ENCODE assay signal across 8 cellular contexts in genomic region chr1:155254714-155255242, GRCh38. TPM values are rescaled to one million over a fixed set of nuclear protein-coding genes. Genes with fewer than 3 reads are reported as not detected.
DNase-seq lines count a peak whose midpoint lies in the region; ATAC-seq, FAIRE-seq and TF ChIP-seq lines count a peak whose summit lies in the region.

No MANE protein-coding gene starts in this region.

- WGBS in K562 (ENCODE audit: insufficient coverage, low coverage, missing lambda C conversion rate) = 30% methylated on average over 21 of the region's 35 CpGs

- H3K27ac ChIP-seq in K562 (ENCODE audit: extremely low read depth, low read depth, low read length) (peak overlapping the region; percentile 65), temporal lobe (ENCODE audit: low read depth, low read length) (peak overlapping the region; percentile 84)

- peak overlapping the region; percentile 75 to 97 for H3K9ac ChIP-seq in K562 (ENCODE audit: insufficient read depth in 1 of 2, low read depth in 2 of 2, low read length in 2 of 2)

- intact Hi-C loops in K562 (cut with micrococcal nuclease) = loop anchor here (5.0 to 10.0 kb wide), 2 partner anchors 250 to 338 kb away; no protein-coding TSS in a partner anchor
- intact Hi-C loops in left colon (cut with DNase I, micrococcal nuclease) = loop anchor here in 1 of 2 donors (1.0 kb wide), 1 partner anchor 69 kb away; no protein-coding TSS in a partner anchor

- peak overlapping the region; percentile 93 for H2AFZ ChIP-seq in K562 (ENCODE audit: low read depth, low read length)

- no peaks in the 10 kb centered on the region for H4K20me1 ChIP-seq in K562 (replicated peaks; ENCODE audit: control insufficient read depth, insufficient read depth, low read length)

- TF ChIP-seq CTCF in HFFc6 (IDR thresholded peaks at IDR 0.05) = no peak
- TF ChIP-seq CTCF in K562 (IDR thresholded peaks at IDR 0.05 in 2 of 3, conservative IDR thresholded peaks at IDR 0.05 in 1 of 3; ENCODE audit: insufficient read depth in 2 of 3, low read depth in 1 of 3, low read length in 3 of 3) = no peak

- peak overlapping the region; percentile 90 for H3K4me3 Mint-ChIP-seq in HFFc6

- peaks cover 48% of the 10 kb centered on the region for H3K4me1 Mint-ChIP-seq in HFFc6 (ENCODE audit: low read depth)

- TF ChIP-seq RAD21 in K562 (CRISPR knock-in tag; conservative IDR thresholded peaks at IDR 0.05 in 1 of 2, IDR thresholded peaks at IDR 0.05 in 1 of 2) = no peak

- peaks cover 40% of the 10 kb centered on the region; the same call in 2 of the 3 replicates for H3K36me3 ChIP-seq in K562 (ENCODE audit: control insufficient read depth, insufficient read depth, low read length)

- ATAC-seq in K562 = no peak
- peak; percentile 9 for ATAC-seq in left colon
- ATAC-seq in GM21576 (IDR thresholded peaks at IDR 0.05; ENCODE audit: unreplicated experiment) = no peak
- ATAC-seq in GM19455 (IDR thresholded peaks at IDR 0.05; ENCODE audit: unreplicated experiment) = no peak

- peaks cover 2% of the 10 kb centered on the region for H3K27me3 Mint-ChIP-seq in HFFc6 (ENCODE audit: insufficient read depth)

- H3K4me3 ChIP-seq in K562 = peak overlapping the region; percentile 58

- CTCF ChIA-PET in K562 (lab: Yijun Ruan, JAX; ENCODE audit: low intra/inter-chr PET ratio) = no interaction called here

- H3K4me2 ChIP-seq in K562 (ENCODE audit: insufficient read depth, low read length) = peak overlapping the region; percentile 81

- H3K36me3 Mint-ChIP-seq in HFFc6 (ENCODE audit: low read depth) = peaks cover 7% of the 10 kb centered on the region

- POLR2A ChIA-PET in K562 (lab: Yijun Ruan, JAX) = interaction anchor here (0.7 to 2.1 kb wide), 5 partner anchors 9 to 66 kb away, joined by 3 to 9 read pairs (median 3); partner anchors contain the start of gene RUSC1

- no peaks in the 10 kb centered on the region for H3K9me1 ChIP-seq in K562 (ENCODE audit: control insufficient read depth, insufficient read depth, low read length)

- H3K79me2 ChIP-seq in K562 (ENCODE audit: control insufficient read depth, insufficient read depth, low read length) = peaks cover 18% of the 10 kb centered on the region

- TF ChIP-seq POLR2A in K562 (conservative IDR thresholded peaks at IDR 0.05) = no peak

- peak overlapping the region; percentile 91 for H3K27ac Mint-ChIP-seq in HFFc6

- no peaks in the 10 kb centered on the region for H3K9me3 Mint-ChIP-seq in HFFc6

- no peak for TF ChIP-seq EP300 in K562 (IDR thresholded peaks at IDR 0.05; ENCODE audit: low read length)

- H3K9me3 ChIP-seq in K562 (replicated peaks; ENCODE audit: control insufficient read depth, insufficient read depth, low read depth, low read length) = no peaks in the 10 kb centered on the region

- peaks cover 25 to 48% of the 10 kb centered on the region in 2 experiments for H3K4me1 ChIP-seq in K562 (replicated peaks in 1 of 2; ENCODE audit: control insufficient read depth in 2 of 2, insufficient read depth in 2 of 2, low read length in 2 of 2)

- no peaks in the 10 kb centered on the region for H3K27me3 ChIP-seq in K562 (ENCODE audit: control insufficient read depth in 2 of 2, insufficient read depth in 2 of 2, low read length in 2 of 2)

- BruUV-seq in K562 (replicated peaks; lab: Mats Ljungman, UMichigan) = no TSS peak

- in situ Hi-C loops in K562 (cut with MboI) = loop anchor here (10.0 kb wide), 1 partner anchor 340 kb away; no protein-coding TSS in a partner anchor

- DNase-seq in AG20443 (ENCODE audit: low spot score) (peak; percentile 35), HFFc6 (no peak), K562 (ENCODE audit: extremely low read depth in 1 of 4, low spot score in 3 of 4) (no peak), left colon (peak; percentile 41 to 46), RPMI8226 (no peak)

- no peak for FAIRE-seq in K562 (lab: Jason Lieb, UNC)

RNA-seq across cellular contexts. Expression of gene ENTREP3, which starts 0.5 kb away (rescaled TPM):
- 10 to 100 TPM; 53.6 to 81.3 (median 58.8) TPM for total RNA-seq in HFFc6 (2021; fragmentation: NEBNext Ultra II Directional; extraction: Animal tissue kit (Norgen Biotek cat#: 25700))
- total RNA-seq in K562 (2011; cell fraction: chromatin; rRNA removed; ENCODE audit: low replicate concordance) = 20.6 and 45.2 TPM in 2 replicates
- total RNA-seq in K562 (2011; cell fraction: nucleolus; rRNA removed) = 38.6 and 38.9 TPM in 2 replicates
- 36.1 and 52.0 TPM in 2 replicates for total RNA-seq in K562 (2011; cell fraction: nucleoplasm; rRNA removed)
- total RNA-seq in K562 (2014; rRNA removed) = 6.4 and 10.6 TPM in 2 replicates
- total RNA-seq in K562 (2014; rRNA removed; fragmentation: Illumina TruSeq; extraction: Trizol) = 1.9 and 2.0 TPM in 2 replicates
- total RNA-seq in K562 (2015; rRNA removed; fragmentation: Illumina TruSeq; extraction: Trizol) = 3.4 and 4.1 TPM in 2 replicates
- total RNA-seq in K562 (2021) = 41.8 and 43.0 TPM in 2 replicates
- 5.9 and 17.5 TPM in 2 replicates for polyA plus RNA-seq in K562 (2011; rRNA removed)
- polyA plus RNA-seq in K562 (2011; cell fraction: cytosol; rRNA removed) = 10.9 and 13.6 TPM in 2 replicates
- 30.5 and 33.5 TPM in 2 replicates for polyA plus RNA-seq in K562 (2011; cell fraction: nucleus; rRNA removed)
- polyA plus RNA-seq in K562 (2012) = 23.2 and 25.9 TPM in 2 replicates
- polyA plus RNA-seq in K562 (2014; fragmentation: Illumina TruSeq; extraction: Trizol) = 11.8 and 21.9 TPM in 2 replicates
- 1 to 10 TPM; 2.0 to 2.1 TPM for polyA plus RNA-seq in K562 (2014; fragmentation: Nextera tagmentation; extraction: Ambion mirVana)
- 15.4 and 17.7 TPM in 2 replicates for polyA plus RNA-seq in K562 (2014; rRNA removed)
- polyA minus RNA-seq in K562 (2011; rRNA and poly(A)+ RNA removed) = 3.8 and 3.9 TPM in 2 replicates
- 13.7 and 24.0 TPM in 2 replicates for polyA minus RNA-seq in K562 (2011; cell fraction: cytosol; rRNA and poly(A)+ RNA removed)
- 6.2 and 7.2 TPM in 2 replicates for polyA minus RNA-seq in K562 (2011; cell fraction: nucleus; rRNA and poly(A)+ RNA removed)
- 10 to 100 TPM; 19.9 to 21.7 TPM for total RNA-seq in left colon
- 4.4 TPM for total RNA-seq in temporal lobe

RNA-seq across cellular contexts. Expression of gene SCAMP3, which starts 7.4 kb away (rescaled TPM):
- 100 to 1,000 TPM; 125 to 150 (median 135) TPM for total RNA-seq in HFFc6 (2021; fragmentation: NEBNext Ultra II Directional; extraction: Animal tissue kit (Norgen Biotek cat#: 25700))
- total RNA-seq in K562 (2011; cell fraction: chromatin; rRNA removed; ENCODE audit: low replicate concordance) = 59.7 and 127 TPM in 2 replicates
- 178 TPM in 2 replicates for total RNA-seq in K562 (2011; cell fraction: nucleolus; rRNA removed)
- 135 and 144 TPM in 2 replicates for total RNA-seq in K562 (2011; cell fraction: nucleoplasm; rRNA removed)
- 101 and 132 TPM in 2 replicates for total RNA-seq in K562 (2014; rRNA removed)
- 13.4 and 14.2 TPM in 2 replicates for total RNA-seq in K562 (2014; rRNA removed; fragmentation: Illumina TruSeq; extraction: Trizol)
- 24.0 and 25.4 TPM in 2 replicates for total RNA-seq in K562 (2015; rRNA removed; fragmentation: Illumina TruSeq; extraction: Trizol)
- 111 TPM in 2 replicates for total RNA-seq in K562 (2021)
- polyA plus RNA-seq in K562 (2011; rRNA removed) = 100 and 140 TPM in 2 replicates
- 214 and 294 TPM in 2 replicates for polyA plus RNA-seq in K562 (2011; cell fraction: cytosol; rRNA removed)
- polyA plus RNA-seq in K562 (2011; cell fraction: nucleus; rRNA removed) = 103 and 109 TPM in 2 replicates
- polyA plus RNA-seq in K562 (2012) = 94.0 and 101 TPM in 2 replicates
- 86.1 and 100 TPM in 2 replicates for polyA plus RNA-seq in K562 (2014; fragmentation: Illumina TruSeq; extraction: Trizol)
- 10 to 100 TPM; 72.9 to 83.3 TPM for polyA plus RNA-seq in K562 (2014; fragmentation: Nextera tagmentation; extraction: Ambion mirVana)
- polyA plus RNA-seq in K562 (2014; rRNA removed) = 130 and 131 TPM in 2 replicates
- 57.0 and 75.1 TPM in 2 replicates for polyA minus RNA-seq in K562 (2011; rRNA and poly(A)+ RNA removed)
- 62.4 and 70.4 TPM in 2 replicates for polyA minus RNA-seq in K562 (2011; cell fraction: cytosol; rRNA and poly(A)+ RNA removed)
- polyA minus RNA-seq in K562 (2011; cell fraction: nucleus; rRNA and poly(A)+ RNA removed) = 16.4 and 25.2 TPM in 2 replicates
- 10 to 100 TPM; 43.1 to 53.2 TPM for total RNA-seq in left colon
- total RNA-seq in temporal lobe = 18.9 TPM

RNA-seq across cellular contexts. Expression of gene CLK2, which starts 18.5 kb away (rescaled TPM):
- total RNA-seq in HFFc6 (2021; fragmentation: NEBNext Ultra II Directional; extraction: Animal tissue kit (Norgen Biotek cat#: 25700)) = 10 to 100 TPM; 24.8 to 32.8 (median 30.0) TPM
- 311 and 570 TPM in 2 replicates for total RNA-seq in K562 (2011; cell fraction: chromatin; rRNA removed; ENCODE audit: low replicate concordance)
- 299 and 331 TPM in 2 replicates for total RNA-seq in K562 (2011; cell fraction: nucleolus; rRNA removed)
- 264 and 285 TPM in 2 replicates for total RNA-seq in K562 (2011; cell fraction: nucleoplasm; rRNA removed)
- 36.4 and 40.2 TPM in 2 replicates for total RNA-seq in K562 (2014; rRNA removed)
- 24.2 and 25.6 TPM in 2 replicates for total RNA-seq in K562 (2014; rRNA removed; fragmentation: Illumina TruSeq; extraction: Trizol)
- total RNA-seq in K562 (2015; rRNA removed; fragmentation: Illumina TruSeq; extraction: Trizol) = 37.0 and 39.6 TPM in 2 replicates
- total RNA-seq in K562 (2021) = 60.2 and 65.4 TPM in 2 replicates
- polyA plus RNA-seq in K562 (2011; rRNA removed) = 67.8 and 105 TPM in 2 replicates
- polyA plus RNA-seq in K562 (2011; cell fraction: cytosol; rRNA removed) = 48.7 and 49.0 TPM in 2 replicates
- 890 and 922 TPM in 2 replicates for polyA plus RNA-seq in K562 (2011; cell fraction: nucleus; rRNA removed)
- polyA plus RNA-seq in K562 (2012) = 56.9 and 62.9 TPM in 2 replicates
- polyA plus RNA-seq in K562 (2014; fragmentation: Illumina TruSeq; extraction: Trizol) = 59.9 and 67.3 TPM in 2 replicates
- 10 to 100 TPM; 13.5 to 15.7 TPM for polyA plus RNA-seq in K562 (2014; fragmentation: Nextera tagmentation; extraction: Ambion mirVana)
- polyA plus RNA-seq in K562 (2014; rRNA removed) = 69.1 and 81.4 TPM in 2 replicates
- polyA minus RNA-seq in K562 (2011; rRNA and poly(A)+ RNA removed) = 58.6 and 59.3 TPM in 2 replicates
- 30.5 and 30.7 TPM in 2 replicates for polyA minus RNA-seq in K562 (2011; cell fraction: cytosol; rRNA and poly(A)+ RNA removed)
- 109 and 138 TPM in 2 replicates for polyA minus RNA-seq in K562 (2011; cell fraction: nucleus; rRNA and poly(A)+ RNA removed)
- total RNA-seq in left colon = 10 to 100 TPM; 34.3 to 41.0 TPM
- 15.0 TPM for total RNA-seq in temporal lobe

RNA-seq across cellular contexts. Expression of gene HCN3, which starts 22.5 kb away (rescaled TPM):
- total RNA-seq in HFFc6 (2021; fragmentation: NEBNext Ultra II Directional; extraction: Animal tissue kit (Norgen Biotek cat#: 25700)) = 1 to 10 TPM; 1.3 to 1.6 (median 1.5) TPM
- total RNA-seq in K562 (2011; cell fraction: chromatin; rRNA removed; ENCODE audit: low replicate concordance) = 31.1 and 65.6 TPM in 2 replicates
- 41.4 and 45.0 TPM in 2 replicates for total RNA-seq in K562 (2011; cell fraction: nucleolus; rRNA removed)
- total RNA-seq in K562 (2011; cell fraction: nucleoplasm; rRNA removed) = 40.9 and 43.8 TPM in 2 replicates
- total RNA-seq in K562 (2014; rRNA removed) = 2.3 and 3.2 TPM in 2 replicates
- total RNA-seq in K562 (2014; rRNA removed; fragmentation: Illumina TruSeq; extraction: Trizol) = 1.7 and 2.9 TPM in 2 replicates
- 3.1 and 3.9 TPM in 2 replicates for total RNA-seq in K562 (2015; rRNA removed; fragmentation: Illumina TruSeq; extraction: Trizol)
- total RNA-seq in K562 (2021) = 6.6 and 7.0 TPM in 2 replicates
- 7.2 and 14.5 TPM in 2 replicates for polyA plus RNA-seq in K562 (2011; rRNA removed)
- 7.1 and 13.6 TPM in 2 replicates for polyA plus RNA-seq in K562 (2011; cell fraction: cytosol; rRNA removed)
- polyA plus RNA-seq in K562 (2011; cell fraction: nucleus; rRNA removed) = 101 and 112 TPM in 2 replicates
- 5.6 and 7.6 TPM in 2 replicates for polyA plus RNA-seq in K562 (2012)
- polyA plus RNA-seq in K562 (2014; fragmentation: Illumina TruSeq; extraction: Trizol) = 5.6 and 5.9 TPM in 2 replicates
- 1 to 10 TPM in 1 of 2 experiments, under 1 TPM in 1; 0.91 to 1.0 TPM for polyA plus RNA-seq in K562 (2014; fragmentation: Nextera tagmentation; extraction: Ambion mirVana)
- 7.3 and 9.7 TPM in 2 replicates for polyA plus RNA-seq in K562 (2014; rRNA removed)
- polyA minus RNA-seq in K562 (2011; rRNA and poly(A)+ RNA removed) = 3.7 and 5.6 TPM in 2 replicates
- 2.5 and 5.6 TPM in 2 replicates for polyA minus RNA-seq in K562 (2011; cell fraction: cytosol; rRNA and poly(A)+ RNA removed)
- polyA minus RNA-seq in K562 (2011; cell fraction: nucleus; rRNA and poly(A)+ RNA removed) = 11.6 and 13.2 TPM in 2 replicates
- total RNA-seq in left colon = 10 to 100 TPM; 11.2 to 21.5 TPM
- 15.0 TPM for total RNA-seq in temporal lobe

RNA-seq across cellular contexts. Expression of gene MTX1, which starts 46.3 kb away (rescaled TPM):
- total RNA-seq in HFFc6 (2021; fragmentation: NEBNext Ultra II Directional; extraction: Animal tissue kit (Norgen Biotek cat#: 25700)) = 10 to 100 TPM; 49.8 to 55.4 (median 51.5) TPM
- 16.6 and 32.2 TPM in 2 replicates for total RNA-seq in K562 (2011; cell fraction: chromatin; rRNA removed; ENCODE audit: low replicate concordance)
- total RNA-seq in K562 (2011; cell fraction: nucleolus; rRNA removed) = 41.9 and 55.9 TPM in 2 replicates
- total RNA-seq in K562 (2011; cell fraction: nucleoplasm; rRNA removed) = 26.1 and 28.5 TPM in 2 replicates
- total RNA-seq in K562 (2014; rRNA removed) = 98.4 and 165 TPM in 2 replicates
- total RNA-seq in K562 (2014; rRNA removed; fragmentation: Illumina TruSeq; extraction: Trizol) = 37.3 and 44.6 TPM in 2 replicates
- 65.1 and 66.9 TPM in 2 replicates for total RNA-seq in K562 (2015; rRNA removed; fragmentation: Illumina TruSeq; extraction: Trizol)
- 73.8 and 83.3 TPM in 2 replicates for total RNA-seq in K562 (2021)
- 65.8 and 73.3 TPM in 2 replicates for polyA plus RNA-seq in K562 (2011; rRNA removed)
- polyA plus RNA-seq in K562 (2011; cell fraction: cytosol; rRNA removed) = 102 and 177 TPM in 2 replicates
- 65.2 and 88.3 TPM in 2 replicates for polyA plus RNA-seq in K562 (2011; cell fraction: nucleus; rRNA removed)
- 79.8 and 86.4 TPM in 2 replicates for polyA plus RNA-seq in K562 (2012)
- 80.0 and 88.4 TPM in 2 replicates for polyA plus RNA-seq in K562 (2014; fragmentation: Illumina TruSeq; extraction: Trizol)
- polyA plus RNA-seq in K562 (2014; fragmentation: Nextera tagmentation; extraction: Ambion mirVana) = 10 to 100 TPM; 29.1 to 66.3 TPM
- 83.5 and 90.5 TPM in 2 replicates for polyA plus RNA-seq in K562 (2014; rRNA removed)
- 25.2 and 38.9 TPM in 2 replicates for polyA minus RNA-seq in K562 (2011; rRNA and poly(A)+ RNA removed)
- 35.6 and 41.5 TPM in 2 replicates for polyA minus RNA-seq in K562 (2011; cell fraction: cytosol; rRNA and poly(A)+ RNA removed)
- polyA minus RNA-seq in K562 (2011; cell fraction: nucleus; rRNA and poly(A)+ RNA removed) = 26.3 and 28.4 TPM in 2 replicates
- 10 to 100 TPM; 36.3 to 46.4 TPM for total RNA-seq in left colon
- total RNA-seq in temporal lobe = 14.0 TPM

Comparison
In these comparisons a context has a peak if more than half of its experiments do, and no peak if none do; other contexts are left out.
1. DNase-seq: peak in AG20443 (single experiment) and left colon (2 of 2); none in HFFc6 (single experiment), K562 (0 of 4) and RPMI8226 (single experiment).